Comparison of ENCODE assay signal across 7 cellular contexts in the genomic region with DNA sequence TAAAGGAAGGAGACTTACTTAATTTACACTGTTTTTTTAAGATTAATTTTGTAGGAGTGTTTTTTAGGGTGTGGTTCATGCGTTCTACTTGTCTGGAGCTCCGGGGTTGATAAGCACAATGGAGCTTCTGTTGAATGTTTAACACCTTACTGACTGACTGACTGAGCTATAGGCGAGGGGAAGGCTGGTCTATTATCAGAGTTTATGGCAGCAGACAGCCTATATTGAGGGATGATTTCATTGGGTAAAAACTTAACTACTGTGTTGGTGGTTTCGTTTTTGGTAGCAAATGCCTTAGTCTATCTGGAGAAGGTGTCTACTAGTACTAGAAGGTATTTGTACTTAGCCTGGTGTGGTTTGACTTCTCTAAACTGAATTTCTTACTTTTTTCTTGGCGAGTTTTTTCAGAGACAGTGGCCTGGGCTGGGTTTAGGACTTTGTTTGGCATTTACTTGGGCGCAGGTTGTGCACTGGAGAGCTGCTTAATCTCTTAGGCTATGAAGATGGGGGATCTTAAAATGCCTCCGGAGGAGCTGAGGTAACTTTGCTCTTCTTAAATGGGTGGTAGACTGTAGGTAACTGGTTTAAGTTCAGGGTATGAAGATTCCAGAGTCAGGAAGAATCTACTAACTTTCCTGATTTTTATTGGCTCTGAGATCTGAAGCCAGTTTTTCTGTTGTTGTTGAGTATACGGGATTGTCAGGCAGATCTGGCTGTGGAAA.
DNase-seq lines count a peak whose midpoint lies in the region; TF ChIP-seq lines count a peak whose summit lies in the region.
"Not testable (repeated sequence)": the region's sequence is repeated elsewhere in the genome, so short reads cannot be mapped to it uniquely, and the experiment has no call there.

No MANE protein-coding gene starts in this region.

- CTCF ChIA-PET in activated CD4-positive, alpha-beta memory T cell treated with anti-CD3 and anti-CD28 coated beads, Interleukin-2, amount 10 ng/mL, durations not matched to agents 7 days and 5 days (lab: Charles Lee) = not testable (repeated sequence)

- TF ChIP-seq CTCF in GM12865 (IDR thresholded peaks at IDR 0.05; ENCODE audit: insufficient read depth, low read depth, low read length, missing control alignments); endodermal cell (conservative IDR thresholded peaks at IDR 0.05); neural progenitor cell (IDR thresholded peaks at IDR 0.05): not testable (repeated sequence)

- not testable (repeated sequence) for H3K79me2 ChIP-seq in neural progenitor cell (ENCODE audit: low read depth)

- H3K27me3 ChIP-seq in endodermal cell (ENCODE audit: control insufficient read depth, insufficient read depth, low read length, poor library complexity, severe bottlenecking); neural progenitor cell: not testable (repeated sequence)

- not testable (repeated sequence) for H3K27me3 Mint-ChIP-seq in activated CD4-positive, alpha-beta memory T cell treated with anti-CD3 and anti-CD28 coated beads, Interleukin-2, amount 10 ng/mL, durations not matched to agents 7 days and 5 days; activated naive CD8-positive, alpha-beta T cell; endodermal cell (ENCODE audit: insufficient read depth); neural progenitor cell (ENCODE audit: insufficient read depth, low read depth)

- peaks cover 33% of the 10 kb centered on the region for H3K4me1 Mint-ChIP-seq in activated CD4-positive, alpha-beta memory T cell treated with anti-CD3 and anti-CD28 coated beads, Interleukin-2, amount 10 ng/mL, durations not matched to agents 7 days and 5 days
- H3K4me1 Mint-ChIP-seq in activated naive CD8-positive, alpha-beta T cell (ENCODE audit: low read depth) = peaks cover 15% of the 10 kb centered on the region
- H3K4me1 Mint-ChIP-seq in endodermal cell (peaks cover 57% of the 10 kb centered on the region), neural progenitor cell (peaks cover 51% of the 10 kb centered on the region)

- not testable (repeated sequence) for H3K36me3 Mint-ChIP-seq in activated CD4-positive, alpha-beta memory T cell treated with anti-CD3 and anti-CD28 coated beads, Interleukin-2, amount 10 ng/mL, durations not matched to agents 7 days and 5 days (ENCODE audit: low read depth); activated naive CD8-positive, alpha-beta T cell; neural progenitor cell
- peaks cover 45% of the 10 kb centered on the region for H3K36me3 Mint-ChIP-seq in endodermal cell (ENCODE audit: low read depth)

- 69 to 72% methylated on average over 4 to 8 of the region's 8 CpGs for WGBS in endodermal cell (ENCODE audit: insufficient coverage in 1 of 2, insufficient read length in 1 of 2), 2 experiments
- WGBS in mesodermal cell (ENCODE audit: insufficient coverage in 2 of 2), 2 experiments = 58 to 62% methylated on average over 5 of the region's 8 CpGs

- POLR2A ChIA-PET in activated CD4-positive, alpha-beta memory T cell treated with anti-CD3 and anti-CD28 coated beads, Interleukin-2, amount 10 ng/mL, durations not matched to agents 7 days and 5 days (lab: Charles Lee) = interaction anchor here (1.8 kb wide), 1 partner anchor 13 kb away, joined by 3 read pairs; no protein-coding TSS in a partner anchor

- H4K20me1 ChIP-seq in neural progenitor cell (ENCODE audit: low read depth) = not testable (repeated sequence)

- peak overlapping the region; percentile 42 for H3K9ac ChIP-seq in endodermal cell (ENCODE audit: extremely low read depth, low read length, poor library complexity, severe bottlenecking)
- not testable (repeated sequence) for H3K9ac ChIP-seq in neural progenitor cell

- H3K36me3 ChIP-seq in endodermal cell (ENCODE audit: control insufficient read depth, insufficient read depth, low read length) = peaks cover 13% of the 10 kb centered on the region
- not testable (repeated sequence) for H3K36me3 ChIP-seq in mesodermal cell (ENCODE audit: control insufficient read depth, insufficient read depth, low read length); neural progenitor cell

- peak overlapping the region; percentile 76 for H3K4me3 Mint-ChIP-seq in activated CD4-positive, alpha-beta memory T cell treated with anti-CD3 and anti-CD28 coated beads, Interleukin-2, amount 10 ng/mL, durations not matched to agents 7 days and 5 days
- not testable (repeated sequence) for H3K4me3 Mint-ChIP-seq in activated naive CD8-positive, alpha-beta T cell
- H3K4me3 Mint-ChIP-seq in endodermal cell (peak overlapping the region; percentile 55), neural progenitor cell (peak overlapping the region; percentile 41)

- peak; percentile 24 for DNase-seq in GM12865 (ENCODE audit: low read depth)
- DNase-seq in RPMI8226 = peak; percentile 55
- not testable (repeated sequence) for DNase-seq in activated CD4-positive, alpha-beta memory T cell treated with anti-CD3 and anti-CD28 coated beads, Interleukin-2, amount 10 ng/mL, durations not matched to agents 7 days and 5 days; endodermal cell; neural progenitor cell (ENCODE audit: low spot score)

- peaks cover 35% of the 10 kb centered on the region for H3K9me3 ChIP-seq in endodermal cell (ENCODE audit: control insufficient read depth, low read length)
- not testable (repeated sequence) for H3K9me3 ChIP-seq in mesodermal cell (ENCODE audit: control insufficient read depth, low read length); neural progenitor cell (ENCODE audit: low read depth)

- not testable (repeated sequence) for H2AFZ ChIP-seq in neural progenitor cell (replicated peaks)

- not testable (repeated sequence) for H3K4me3 ChIP-seq in GM12865 (ENCODE audit: low read depth, low read length); mesodermal cell (ENCODE audit: extremely low read depth, insufficient read depth, low read length, poor library complexity, severe bottlenecking); neural progenitor cell
- H3K4me3 ChIP-seq in endodermal cell (ENCODE audit: low read length) = peak overlapping the region; percentile 56

- H3K4me2 ChIP-seq in neural progenitor cell = peak overlapping the region; percentile 45

- H3F3A ChIP-seq in neural progenitor cell (ENCODE audit: low read depth) = not testable (repeated sequence)

- H3K4me1 ChIP-seq in endodermal cell (ENCODE audit: control insufficient read depth, insufficient read depth, low read length); mesodermal cell (ENCODE audit: control insufficient read depth, insufficient read depth, low read length, poor library complexity, severe bottlenecking): not testable (repeated sequence)
- H3K4me1 ChIP-seq in neural progenitor cell = peaks cover 12% of the 10 kb centered on the region

- not testable (repeated sequence) for H3K27ac ChIP-seq in endodermal cell (ENCODE audit: low read depth, low read length); neural progenitor cell
- peak overlapping the region; percentile 67 for H3K27ac ChIP-seq in mesodermal cell (ENCODE audit: low read depth, low read length, severe bottlenecking)

- not testable (repeated sequence) for H3K9me3 Mint-ChIP-seq in activated CD4-positive, alpha-beta memory T cell treated with anti-CD3 and anti-CD28 coated beads, Interleukin-2, amount 10 ng/mL, durations not matched to agents 7 days and 5 days; activated naive CD8-positive, alpha-beta T cell (ENCODE audit: low read depth); neural progenitor cell
- H3K9me3 Mint-ChIP-seq in endodermal cell = peaks cover 67% of the 10 kb centered on the region

- H3K27ac Mint-ChIP-seq in activated CD4-positive, alpha-beta memory T cell treated with anti-CD3 and anti-CD28 coated beads, Interleukin-2, amount 10 ng/mL, durations not matched to agents 7 days and 5 days = peak overlapping the region; percentile 92
- peak overlapping the region; percentile 4 for H3K27ac Mint-ChIP-seq in activated naive CD8-positive, alpha-beta T cell
- H3K27ac Mint-ChIP-seq in endodermal cell (peak overlapping the region; percentile 95), neural progenitor cell (peak overlapping the region; percentile 95)

Comparison
In these comparisons a context has a peak if more than half of its experiments do, and no peak if none do; other contexts are left out.
1. H3K27ac Mint-ChIP-seq: peak in every context shown above with its lines; median percentile 95 in endodermal cell; 95 in neural progenitor cell; 92 in activated CD4-positive, alpha-beta memory T cell treated with anti-CD3 and anti-CD28 coated beads, Interleukin-2, amount 10 ng/mL, durations not matched to agents 7 days and 5 days; 4 in activated naive CD8-positive, alpha-beta T cell.